Comparison of ENCODE assay signal across 8 cellular contexts in genomic region chr18:22563098-22563707, GRCh38.
DNase-seq lines count a peak whose midpoint lies in the region; ATAC-seq, FAIRE-seq and TF ChIP-seq lines count a peak whose summit lies in the region.

No MANE protein-coding gene starts in this region.

- no peak overlapping the region for H3K27ac ChIP-seq in HL-60 (replicated peaks)
- peak overlapping the region; percentile 16; the same call in 1 of the 2 replicates for H3K27ac ChIP-seq in PC-3 (ENCODE audit: low read length)
- peak overlapping the region in 2 of 3 donors; percentile 1 to 2 for H3K27ac ChIP-seq in right lobe of liver

- peak; percentile 91 for TF ChIP-seq CTCF in HL-60 (IDR thresholded peaks at IDR 0.05; ENCODE audit: insufficient read depth, low read length)
- peak; percentile 90 for TF ChIP-seq CTCF in PC-3 (conservative IDR thresholded peaks at IDR 0.05; ENCODE audit: low read depth, low read length)
- TF ChIP-seq CTCF in right lobe of liver (IDR thresholded peaks at IDR 0.05), result peak; percentile 66 to 84 (median 78)

- 1% methylated on average over 6 of the region's 6 CpGs for WGBS in right lobe of liver (ENCODE audit: insufficient coverage, low coverage, low lambda C conversion rate, missing lambda C conversion rate)

- DNase-seq in COLO829 (ENCODE audit: low spot score) (peak; percentile 84), HL-60 (ENCODE audit: low read depth in 1 of 2, low spot score in 1 of 2) (peak; percentile 28 to 68), PC-3 (peak; percentile 93), dermis blood vessel endothelial cell (peak; percentile 93), right lobe of liver (no peak), urothelium cell line (ENCODE audit: low spot score) (peak; percentile 85), UCSD-AML1 (lab: John Stamatoyannopoulos, UW; ENCODE audit: unreplicated experiment) (no peak)

- H3K9me2 ChIP-seq in PC-3 (replicated peaks; ENCODE audit: low read length), result no peaks in the 10 kb centered on the region

- H3K36me3 ChIP-seq in PC-3 (ENCODE audit: low read depth, low read length) (no peaks in the 10 kb centered on the region), right lobe of liver (no peaks in the 10 kb centered on the region)

- H3K9me3 ChIP-seq in PC-3 (ENCODE audit: low read length), result no peaks in the 10 kb centered on the region
- no peaks in the 10 kb centered on the region for H3K9me3 ChIP-seq in right lobe of liver

- peak; percentile 42 for TF ChIP-seq POLR2A in right lobe of liver (IDR thresholded peaks at IDR 0.05)

- H3K4me2 ChIP-seq in PC-3 (ENCODE audit: low read length), result peak overlapping the region; percentile 45

- H4K20me1 ChIP-seq in PC-3 (ENCODE audit: low read length), result no peaks in the 10 kb centered on the region

- H3K27me3 ChIP-seq in HL-60 (ENCODE audit: insufficient read depth, poor library complexity, severe bottlenecking) (peaks cover 28% of the 10 kb centered on the region), PC-3 (ENCODE audit: low read length) (no peaks in the 10 kb centered on the region), right lobe of liver (no peaks in the 10 kb centered on the region)

- no peaks in the 10 kb centered on the region for H3F3A ChIP-seq in PC-3 (ENCODE audit: low read length, unreplicated experiment)

- peak overlapping the region; percentile 49 for H2AFZ ChIP-seq in PC-3 (ENCODE audit: low read length)

- no TSS peak for BruUV-seq in PC-3 (replicated peaks; lab: Mats Ljungman, UMichigan)

- H3K4me3 ChIP-seq in HL-60 (replicated peaks; ENCODE audit: insufficient read depth, low read length) (no peak overlapping the region), PC-3 (ENCODE audit: low read length) (peak overlapping the region; percentile 29; the same call in 1 of the 2 replicates), right lobe of liver (peak overlapping the region in 1 of 3 donors; percentile 18)

- H3K9ac ChIP-seq in PC-3 (ENCODE audit: low read length), result peak overlapping the region; percentile 48

- intact Hi-C loops in PC-3 (cut with micrococcal nuclease) (loop anchor here (1.0 to 10.0 kb wide), 12 partner anchors 58 to 666 kb away; partner anchors contain the start of gene GATA6), right lobe of liver (cut with DNase I) (no loop called here)

- H3K79me2 ChIP-seq in PC-3 (ENCODE audit: low read length), result no peaks in the 10 kb centered on the region

- CTCF ChIA-PET in PC-3 (lab: Charles Lee), result interaction anchor here (0.5 to 1.0 kb wide), 5 partner anchors 49 to 401 kb away, joined by 3 read pairs; no protein-coding TSS in a partner anchor

- H3K4me1 ChIP-seq in PC-3 (ENCODE audit: insufficient read depth, low read length) (peaks cover 25% of the 10 kb centered on the region), right lobe of liver (peaks cover 0 to 3% (median 0%) of the 10 kb centered on the region in 4 donors)

- POLR2A ChIA-PET in PC-3 (lab: Charles Lee; ENCODE audit: unreplicated experiment), result no interaction called here

- peak; percentile 70 for ATAC-seq in GM19035 (IDR thresholded peaks at IDR 0.05; ENCODE audit: unreplicated experiment)
- peak; percentile 73 for ATAC-seq in PC-3
- peak; percentile 66 to 81 (median 70) for ATAC-seq in right lobe of liver

- peak; percentile 96 for FAIRE-seq in urothelium cell line (lab: Jason Lieb, UNC)

Comparison
In these comparisons a context has a peak if more than half of its experiments do, and no peak if none do; other contexts are left out.
1. DNase-seq: peak in COLO829 (single experiment), HL-60 (2 of 2), PC-3 (single experiment), dermis blood vessel endothelial cell (single experiment) and urothelium cell line (single experiment); none in right lobe of liver (0 of 3) and UCSD-AML1 (single experiment).
2. Peak in every context shown above with its lines, with median percentiles within 50 percentile points of each other: ATAC-seq and CTCF ChIP-seq.